ENCODE assay signal across 18 cellular contexts in the genomic region with DNA sequence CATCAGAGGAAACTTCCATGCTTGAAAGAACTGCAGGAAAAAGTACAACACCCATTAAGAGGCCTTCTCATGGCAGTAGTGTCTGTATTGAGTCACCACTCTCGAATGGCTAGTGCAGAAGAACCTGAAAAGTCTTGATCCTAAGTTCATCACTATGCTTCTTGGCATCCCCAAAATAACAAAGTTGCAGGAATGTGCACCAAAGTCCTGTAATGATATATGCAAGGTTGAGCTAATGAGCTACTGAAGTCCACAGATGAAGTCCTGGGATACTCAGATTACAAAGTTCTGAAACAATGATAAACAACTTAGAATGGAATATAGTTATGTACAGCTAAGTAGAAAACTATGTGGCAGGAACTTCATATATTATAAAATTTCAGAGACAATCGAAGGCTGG.
A peak's percentile ranks its signal among the peaks of the same experiment; 100 is the strongest.
DNase-seq lines count a peak whose midpoint lies in the region; TF ChIP-seq lines count a peak whose summit lies in the region.
"Had no signal": no experiment of that assay in that cellular context is flagged by ENCODE, and none has a peak within 500 bp of the region (broad histone marks: within the 10 kb centered on the region; RNA-seq: fewer than 3 reads in every experiment).

No MANE protein-coding gene starts in this region.

- H3K36me3 ChIP-seq in Caco-2 (ENCODE audit: control insufficient read depth, insufficient read depth, low read length): no peaks in the 10 kb centered on the region
- H3K36me3 ChIP-seq: BLaER1 had no signal

- BruUV-seq in Caco-2 (replicated peaks; lab: Mats Ljungman, UMichigan): no TSS peak

- peak; percentile 68 for DNase-seq in HFFc6
- peak; percentile 8 for DNase-seq in astrocyte of the hippocampus (ENCODE audit: low read depth, low spot score)
- DNase-seq in foreskin fibroblast: peak; percentile 45 to 55
- DNase-seq in globus pallidus (ENCODE audit: low spot score): no peak
- no peak for DNase-seq in activated CD8-positive, alpha-beta memory T cell treated with anti-CD3 and anti-CD28 coated beads, Interleukin-2, amount 50 U/mL, for 4 hours
- DNase-seq in midbrain (lab: John Stamatoyannopoulos, UW): no peak
- no peak for DNase-seq in Caco-2
- DNase-seq: CD8-positive, alpha-beta T cell; DMS79 treated with DMSO at 0.1 percent for 48 hours; GF-D8; MM.1S; NCI-H1092 treated with DMSO at 0.1 percent for 48 hours; NCI-H2107; NCI-H345; NCI-H526; SHP77; SK-N-SH had no signal

- no peaks in the 10 kb centered on the region for H3K9me3 ChIP-seq in Caco-2
- H3K9me3 ChIP-seq: BLaER1, SK-N-SH had no signal

- H3K27me3 Mint-ChIP-seq in HFFc6 (ENCODE audit: insufficient read depth) (no peaks in the 10 kb centered on the region), Caco-2 (ENCODE audit: insufficient read depth, unreplicated experiment) (no peaks in the 10 kb centered on the region)

- H3K4me3 Mint-ChIP-seq in HFFc6 (peak overlapping the region; percentile 51), Caco-2 (ENCODE audit: unreplicated experiment) (no peak overlapping the region)
- H3K4me3 Mint-ChIP-seq: CD8-positive, alpha-beta T cell had no signal

- H3K36me3 Mint-ChIP-seq in HFFc6 (ENCODE audit: low read depth) (peaks cover 31% of the 10 kb centered on the region), Caco-2 (ENCODE audit: insufficient read depth, unreplicated experiment) (no peaks in the 10 kb centered on the region)
- H3K36me3 Mint-ChIP-seq: CD8-positive, alpha-beta T cell had no signal

- H3K27ac Mint-ChIP-seq in HFFc6 (peak overlapping the region; percentile 78), Caco-2 (ENCODE audit: unreplicated experiment) (no peak overlapping the region)
- H3K27ac Mint-ChIP-seq: CD8-positive, alpha-beta T cell had no signal

- no peaks in the 10 kb centered on the region for H3K4me1 ChIP-seq in Caco-2
- H3K4me1 ChIP-seq: BLaER1 had no signal

- H3K4me1 Mint-ChIP-seq in HFFc6 (ENCODE audit: low read depth) (peaks cover 59% of the 10 kb centered on the region), Caco-2 (ENCODE audit: low read depth, unreplicated experiment) (no peaks in the 10 kb centered on the region)

- peaks cover 19% of the 10 kb centered on the region; the same call in 1 of the 2 replicates for H3K9me3 Mint-ChIP-seq in HFFc6
- no peaks in the 10 kb centered on the region for H3K9me3 Mint-ChIP-seq in Caco-2 (ENCODE audit: unreplicated experiment)

- CTCF ChIA-PET in Caco-2 (lab: Charles Lee): interaction anchor here (0.6 to 0.7 kb wide), 2 partner anchors 9 to 865 kb away, joined by 3 to 4 read pairs; no protein-coding TSS in a partner anchor

- POLR2A ChIA-PET in Caco-2 (lab: Charles Lee): no interaction called here

- H3K4me3 ChIP-seq in foreskin fibroblast (ENCODE audit: low read depth in 1 of 2, low read length in 2 of 2) (no peak overlapping the region), Caco-2 (ENCODE audit: low read depth, low read length) (no peak overlapping the region)
- H3K4me3 ChIP-seq: BLaER1 had no signal

- H3K27me3 ChIP-seq in Caco-2 (replicated peaks; ENCODE audit: control insufficient read depth, insufficient read depth, low read length): no peaks in the 10 kb centered on the region
- H3K27me3 ChIP-seq: BLaER1 had no signal

- intact Hi-C loops in Caco-2 (cut with micrococcal nuclease; ENCODE audit: unreplicated experiment): no loop called here

- TF ChIP-seq CTCF in HFFc6 (IDR thresholded peaks at IDR 0.05) (no peak), foreskin fibroblast (IDR thresholded peaks at IDR 0.05; ENCODE audit: low read depth, low read length) (no peak), Caco-2 (IDR thresholded peaks at IDR 0.05; ENCODE audit: insufficient read depth in 1 of 2, low read depth in 1 of 2, low read length in 1 of 2, severe bottlenecking in 1 of 2, unreplicated experiment in 1 of 2) (no peak)

Comparison
In these comparisons a context has a peak if more than half of its experiments do, and no peak if none do; other contexts are left out.
1. DNase-seq: peak in HFFc6 (single experiment), astrocyte of the hippocampus (single experiment) and foreskin fibroblast (2 of 2); none in globus pallidus (single experiment), activated CD8-positive, alpha-beta memory T cell treated with anti-CD3 and anti-CD28 coated beads, Interleukin-2, amount 50 U/mL, for 4 hours (single experiment), midbrain (single experiment) and Caco-2 (0 of 2).